In genomic region chr4:40195182-40196177, GRCh38 we compare ENCODE assay signal across 14 cellular contexts. TPM values are rescaled to one million over a fixed set of nuclear protein-coding genes. Genes with fewer than 3 reads are reported as not detected.
DNase-seq lines count a peak whose midpoint lies in the region; ATAC-seq and TF ChIP-seq lines count a peak whose summit lies in the region.
"Had no signal": no experiment of that assay in that cellular context is flagged by ENCODE, and none has a peak within 500 bp of the region (broad histone marks: within the 10 kb centered on the region; RNA-seq: fewer than 3 reads in every experiment).

No MANE protein-coding gene starts in this region.

- peak overlapping the region; percentile 93 for H3K4me3 Mint-ChIP-seq in activated CD4-positive, alpha-beta T cell treated with anti-CD3 and anti-CD28 coated beads, Interleukin-2, amount 10 ng/mL, durations not matched to agents 24 days and 14 days
- peak overlapping the region; percentile 93 for H3K4me3 Mint-ChIP-seq in activated naive CD8-positive, alpha-beta T cell treated with anti-CD3 and anti-CD28 coated beads for 36 hours
- peak overlapping the region; percentile 96 for H3K4me3 Mint-ChIP-seq in stimulated activated effector memory CD8-positive, alpha-beta T cell treated with anti-CD3 and anti-CD28 coated beads, Interleukin-12 subunit alpha, Interleukin-12 subunit beta, amount 100 ng/mL, for 72 hours

- intact Hi-C loops in activated CD4-positive, alpha-beta T cell treated with anti-CD3 and anti-CD28 coated beads, Interleukin-2, amount 10 ng/mL, durations not matched to agents 24 days and 14 days (cut with micrococcal nuclease) = loop anchor here (1.0 to 10.0 kb wide), 4 partner anchors 11 to 841 kb away; partner anchors contain the start of gene PDS5A

- no peak for ATAC-seq in stimulated activated effector memory CD8-positive, alpha-beta T cell treated with anti-CD3 and anti-CD28 coated beads, Interleukin-12 subunit alpha, Interleukin-12 subunit beta, amount 100 ng/mL, for 72 hours
- ATAC-seq in GM19328 (IDR thresholded peaks at IDR 0.05; ENCODE audit: unreplicated experiment) (no peak), GM21515 (IDR thresholded peaks at IDR 0.05; ENCODE audit: unreplicated experiment) (no peak), GM21786 (IDR thresholded peaks at IDR 0.05; ENCODE audit: unreplicated experiment) (no peak)
- ATAC-seq: A549 had no signal

- H3K9ac ChIP-seq in Loucy (ENCODE audit: low read depth, low read length, poor library complexity, severe bottlenecking) = peak overlapping the region; percentile 96

- peaks cover 11% of the 10 kb centered on the region for H3K27me3 ChIP-seq in Loucy (ENCODE audit: insufficient read depth, low read length, poor library complexity, severe bottlenecking)

- H3K27me3 Mint-ChIP-seq in activated CD4-positive, alpha-beta T cell treated with anti-CD3 and anti-CD28 coated beads, Interleukin-2, amount 10 ng/mL, durations not matched to agents 24 days and 14 days = no peaks in the 10 kb centered on the region
- no peaks in the 10 kb centered on the region for H3K27me3 Mint-ChIP-seq in activated naive CD8-positive, alpha-beta T cell treated with anti-CD3 and anti-CD28 coated beads for 36 hours

- no peak overlapping the region for H2AFZ ChIP-seq in Loucy (ENCODE audit: low read length)

- no peaks in the 10 kb centered on the region for H3K9me2 ChIP-seq in Loucy (replicated peaks; ENCODE audit: low read depth, low read length)

- DNase-seq in activated CD4-positive, alpha-beta T cell treated with anti-CD3 and anti-CD28 coated beads, Interleukin-2, amount 10 ng/mL, durations not matched to agents 24 days and 14 days = no peak
- DNase-seq in activated CD4-positive, alpha-beta T cell treated with anti-CD3 and anti-CD28 coated beads, Interleukin-2, amount 50 U/mL, for 48 hours = no peak
- DNase-seq in activated naive CD8-positive, alpha-beta T cell treated with anti-CD3 and anti-CD28 coated beads for 36 hours = no peak
- no peak for DNase-seq in stimulated activated effector memory CD8-positive, alpha-beta T cell treated with anti-CD3 and anti-CD28 coated beads, Interleukin-12 subunit alpha, Interleukin-12 subunit beta, amount 100 ng/mL, for 72 hours (ENCODE audit: low spot score in 2 of 2)
- DNase-seq: cortex of kidney, nucleus accumbens, OCI-M1 had no signal

- peaks cover 32% of the 10 kb centered on the region for H4K20me1 ChIP-seq in Loucy (ENCODE audit: insufficient read depth, low read length, poor library complexity, severe bottlenecking)

- no peak for TF ChIP-seq CTCF in Loucy (conservative IDR thresholded peaks at IDR 0.05; ENCODE audit: low read length)

- H3K36me3 ChIP-seq in Loucy (ENCODE audit: insufficient read depth, low read length) = peaks cover 3% of the 10 kb centered on the region; the same call in 1 of the 2 replicates

- no peaks in the 10 kb centered on the region for H3K9me3 Mint-ChIP-seq in activated CD4-positive, alpha-beta T cell treated with anti-CD3 and anti-CD28 coated beads, Interleukin-2, amount 10 ng/mL, durations not matched to agents 24 days and 14 days
- no peaks in the 10 kb centered on the region for H3K9me3 Mint-ChIP-seq in activated naive CD8-positive, alpha-beta T cell treated with anti-CD3 and anti-CD28 coated beads for 36 hours
- H3K9me3 Mint-ChIP-seq in stimulated activated effector memory CD8-positive, alpha-beta T cell treated with anti-CD3 and anti-CD28 coated beads, Interleukin-12 subunit alpha, Interleukin-12 subunit beta, amount 100 ng/mL, for 72 hours = no peaks in the 10 kb centered on the region

- H3K79me2 ChIP-seq in Loucy (ENCODE audit: insufficient read depth, low read length) = peaks cover 98% of the 10 kb centered on the region

- H3K4me2 ChIP-seq in Loucy (ENCODE audit: low read depth, low read length, poor library complexity, severe bottlenecking) = peak overlapping the region; percentile 96
- H3K4me2 ChIP-seq: A549 had no signal

- H3K4me3 ChIP-seq in Loucy (ENCODE audit: low read length, poor library complexity, severe bottlenecking) = peak overlapping the region; percentile 96
- H3K4me3 ChIP-seq: A549 had no signal

- H3K9me3 ChIP-seq in Loucy (ENCODE audit: insufficient read depth, low read depth, low read length) = no peaks in the 10 kb centered on the region
- H3K9me3 ChIP-seq: A549 had no signal

- H3F3A ChIP-seq in Loucy (ENCODE audit: low read depth) = peaks cover 9% of the 10 kb centered on the region; the same call in 1 of the 2 replicates

- peaks cover 56% of the 10 kb centered on the region for H3K4me1 Mint-ChIP-seq in activated CD4-positive, alpha-beta T cell treated with anti-CD3 and anti-CD28 coated beads, Interleukin-2, amount 10 ng/mL, durations not matched to agents 24 days and 14 days
- peaks cover 52% of the 10 kb centered on the region for H3K4me1 Mint-ChIP-seq in activated naive CD8-positive, alpha-beta T cell treated with anti-CD3 and anti-CD28 coated beads for 36 hours
- H3K4me1 Mint-ChIP-seq in stimulated activated effector memory CD8-positive, alpha-beta T cell treated with anti-CD3 and anti-CD28 coated beads, Interleukin-12 subunit alpha, Interleukin-12 subunit beta, amount 100 ng/mL, for 72 hours = peaks cover 38% of the 10 kb centered on the region

- peaks cover 56% of the 10 kb centered on the region for H3K4me1 ChIP-seq in Loucy (ENCODE audit: insufficient read depth, low read length, poor library complexity, severe bottlenecking)

- peaks cover 27% of the 10 kb centered on the region for H3K36me3 Mint-ChIP-seq in activated CD4-positive, alpha-beta T cell treated with anti-CD3 and anti-CD28 coated beads, Interleukin-2, amount 10 ng/mL, durations not matched to agents 24 days and 14 days (ENCODE audit: low read depth)
- H3K36me3 Mint-ChIP-seq in activated naive CD8-positive, alpha-beta T cell treated with anti-CD3 and anti-CD28 coated beads for 36 hours = peaks cover 36% of the 10 kb centered on the region
- H3K36me3 Mint-ChIP-seq in stimulated activated effector memory CD8-positive, alpha-beta T cell treated with anti-CD3 and anti-CD28 coated beads, Interleukin-12 subunit alpha, Interleukin-12 subunit beta, amount 100 ng/mL, for 72 hours = peaks cover 42% of the 10 kb centered on the region

- H3K27ac Mint-ChIP-seq in activated CD4-positive, alpha-beta T cell treated with anti-CD3 and anti-CD28 coated beads, Interleukin-2, amount 10 ng/mL, durations not matched to agents 24 days and 14 days = peak overlapping the region; percentile 94
- peak overlapping the region; percentile 97 for H3K27ac Mint-ChIP-seq in activated naive CD8-positive, alpha-beta T cell treated with anti-CD3 and anti-CD28 coated beads for 36 hours
- peak overlapping the region; percentile 98 for H3K27ac Mint-ChIP-seq in stimulated activated effector memory CD8-positive, alpha-beta T cell treated with anti-CD3 and anti-CD28 coated beads, Interleukin-12 subunit alpha, Interleukin-12 subunit beta, amount 100 ng/mL, for 72 hours

RNA-seq across cellular contexts. Expression of gene RHOH, which starts 1.4 kb away (rescaled TPM):
- total RNA-seq in activated CD4-positive, alpha-beta T cell treated with anti-CD3 and anti-CD28 coated beads, Interleukin-2, amount 10 ng/mL, durations not matched to agents 24 days and 14 days = 98.1 and 107 TPM in 2 replicates
- 100 to 1,000 TPM; 112 to 114 TPM for total RNA-seq in activated naive CD8-positive, alpha-beta T cell treated with anti-CD3 and anti-CD28 coated beads for 36 hours
- total RNA-seq: Daoy, HT-29 had no signal
